9 cellular contexts compared by ENCODE assay signal in genomic region chr5:136028782-136029742, GRCh38. TPM values are rescaled to one million over a fixed set of nuclear protein-coding genes. Genes with fewer than 3 reads are reported as not detected.
DNase-seq lines count a peak whose midpoint lies in the region; ATAC-seq, FAIRE-seq and TF ChIP-seq lines count a peak whose summit lies in the region.
"Had no signal": no experiment of that assay in that cellular context is flagged by ENCODE, and none has a peak within 500 bp of the region (broad histone marks: within the 10 kb centered on the region; RNA-seq: fewer than 3 reads in every experiment).

TGFBI (plus strand) TSS chr5:136028988; CDS start chr5:136029056, 68 bp downstream.

- H3K4me3 ChIP-seq in mesenchymal stem cell (ENCODE audit: insufficient read depth in 1 of 2, low read depth in 1 of 2, low read length in 2 of 2): peak within 1 kb of the TSS; percentile 74 to 80

- peaks cover 29% of the 10 kb centered on the region for H3K79me1 ChIP-seq in mesenchymal stem cell (replicated peaks; ENCODE audit: low read length, poor library complexity, severe bottlenecking)

- H3K9me3 ChIP-seq in mesenchymal stem cell (ENCODE audit: control insufficient read depth, low read length): no peaks in the 10 kb centered on the region

- peak within 1 kb of the TSS; percentile 91 for H4K91ac ChIP-seq in mesenchymal stem cell (ENCODE audit: low read length)

- H3K36me3 Mint-ChIP-seq in type B pancreatic cell: peaks cover 10% of the 10 kb centered on the region

- H3K4me3 Mint-ChIP-seq in type B pancreatic cell: peak within 1 kb of the TSS; percentile 78

- peak within 1 kb of the TSS; percentile 85 to 100 for H2BK12ac ChIP-seq in mesenchymal stem cell (ENCODE audit: low read length in 2 of 2)

- peak within 1 kb of the TSS; percentile 7 for H3K27ac Mint-ChIP-seq in type B pancreatic cell

- H3K27me3 ChIP-seq in mesenchymal stem cell (ENCODE audit: control insufficient read depth in 1 of 2, insufficient read depth in 1 of 2, low read length in 2 of 2): no peaks in the 10 kb centered on the region

- H3K27me3 Mint-ChIP-seq in type B pancreatic cell: peaks cover 83% of the 10 kb centered on the region

- peak; percentile 11 for TF ChIP-seq CTCF in type B pancreatic cell (conservative IDR thresholded peaks at IDR 0.05)

- peak within 1 kb of the TSS; percentile 4 for H2AK5ac ChIP-seq in mesenchymal stem cell (ENCODE audit: low read length, severe bottlenecking)

- H2BK15ac ChIP-seq in mesenchymal stem cell (ENCODE audit: low read depth, poor library complexity, severe bottlenecking): peak within 1 kb of the TSS; percentile 82

- peak within 1 kb of the TSS; percentile 72 for H3K9ac ChIP-seq in mesenchymal stem cell (ENCODE audit: low read length)

- FAIRE-seq in RCC 7860 (lab: Jason Lieb, UNC): no peak
- FAIRE-seq: GM18507 had no signal

- H3K9me3 Mint-ChIP-seq in type B pancreatic cell: no peaks in the 10 kb centered on the region

- peak within 1 kb of the TSS; percentile 79 for H4K8ac ChIP-seq in mesenchymal stem cell (ENCODE audit: low read length)

- peak within 1 kb of the TSS in 1 of 2 experiments; percentile 98 for H3K23ac ChIP-seq in mesenchymal stem cell (ENCODE audit: low read length in 2 of 2)

- peak within 1 kb of the TSS; percentile 94 to 98 for H3K4ac ChIP-seq in mesenchymal stem cell (ENCODE audit: low read depth in 1 of 2, low read length in 2 of 2)

- H3K36me3 ChIP-seq in mesenchymal stem cell (ENCODE audit: control insufficient read depth in 1 of 2, insufficient read depth in 2 of 2, low read depth in 1 of 2, low read length in 2 of 2): peaks cover 4 to 12% of the 10 kb centered on the region in 2 experiments

- peak within 1 kb of the TSS; percentile 82 to 90 for H3K14ac ChIP-seq in mesenchymal stem cell (ENCODE audit: low read length in 2 of 2)

- peak within 1 kb of the TSS; percentile 6 for H2AFZ ChIP-seq in mesenchymal stem cell (ENCODE audit: low read depth, low read length)

- peak within 1 kb of the TSS; percentile 83 for H2BK120ac ChIP-seq in mesenchymal stem cell (ENCODE audit: low read depth, low read length)

- H3K4me1 ChIP-seq in mesenchymal stem cell (ENCODE audit: control insufficient read depth, insufficient read depth, low read depth, low read length): peaks cover 29% of the 10 kb centered on the region

- 3% methylated on average over 67 of the region's 68 CpGs for WGBS in mesenchymal stem cell

- H3K4me2 ChIP-seq in mesenchymal stem cell (ENCODE audit: low read length, poor library complexity, severe bottlenecking): peak within 1 kb of the TSS; percentile 95

- peaks cover 41% of the 10 kb centered on the region for H3K4me1 Mint-ChIP-seq in type B pancreatic cell (ENCODE audit: unreplicated experiment)

- H2BK5ac ChIP-seq in mesenchymal stem cell (ENCODE audit: low read depth, low read length, poor library complexity, severe bottlenecking): no peak within 1 kb of the TSS

- peak within 1 kb of the TSS; percentile 88 to 99 for H3K18ac ChIP-seq in mesenchymal stem cell (ENCODE audit: low read depth in 1 of 2, low read length in 2 of 2)

- peak; percentile 40 for ATAC-seq in GM19324 (IDR thresholded peaks at IDR 0.05; ENCODE audit: low FRiP score, unreplicated experiment)

- no peak within 1 kb of the TSS for H3K27ac ChIP-seq in mesenchymal stem cell (ENCODE audit: low read length, poor library complexity, severe bottlenecking)

- DNase-seq in A172 (ENCODE audit: low spot score): no peak
- peak; percentile 74 for DNase-seq in RCC 7860 (ENCODE audit: low spot score)
- DNase-seq in epidermal melanocyte (ENCODE audit: insufficient read length, low spot score): peak; percentile 36
- peak; percentile 73 for DNase-seq in mesenchymal stem cell
- no peak for DNase-seq in type B pancreatic cell (ENCODE audit: extremely low spot score, unreplicated experiment)
- DNase-seq in DMS79 (lab: John Stamatoyannopoulos, UW): no peak
- DNase-seq in NCI-H146 treated with DMSO at 0.1 percent for 48 hours (lab: John Stamatoyannopoulos, UW; ENCODE audit: unreplicated experiment): no peak

RNA-seq across cellular contexts. Expression of gene TGFBI, which starts in this region (rescaled TPM):
- total RNA-seq in A172 (2014; rRNA removed; shearing (Covaris generic)): 10.5 and 11.6 TPM in 2 replicates
- polyA plus RNA-seq in mesenchymal stem cell (2013, experiment 1 of 2): 1,930 TPM
- polyA plus RNA-seq in mesenchymal stem cell (2013, experiment 2 of 2): 1,910 TPM
- 71.4 and 302 TPM in 2 replicates for total RNA-seq in type B pancreatic cell (ENCODE audit: low replicate concordance)

Comparison
In these comparisons a context has a peak if more than half of its experiments do, and no peak if none do; other contexts are left out.
1. DNase-seq: peak in RCC 7860 (single experiment), epidermal melanocyte (single experiment) and mesenchymal stem cell (single experiment); none in A172 (single experiment), type B pancreatic cell (single experiment), DMS79 (single experiment) and NCI-H146 treated with DMSO at 0.1 percent for 48 hours (single experiment).